1 cellular context compared by ENCODE assay signal in the genomic region with DNA sequence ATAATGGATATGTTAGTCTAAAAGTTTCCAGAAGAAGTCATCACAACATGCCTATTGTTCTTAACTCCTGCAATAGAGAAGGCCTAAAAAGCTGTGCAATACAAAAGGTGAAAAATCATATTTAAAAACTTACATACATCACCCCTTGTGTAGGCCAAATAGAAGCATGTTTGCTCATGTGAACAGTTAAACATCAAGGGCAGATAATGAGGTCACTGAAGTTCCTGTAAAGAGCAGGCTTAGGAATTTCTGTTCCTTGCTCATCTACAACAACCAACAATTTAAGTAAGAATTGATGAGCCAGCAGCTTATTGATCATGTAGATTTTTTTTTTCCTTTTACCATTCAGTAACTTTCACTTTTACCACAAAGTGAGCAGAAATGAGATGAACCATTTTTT.
A peak's percentile ranks its signal among the peaks of the same experiment; 100 is the strongest.
TF ChIP-seq lines count a peak whose summit lies in the region.

No MANE protein-coding gene starts in this region.

TF ChIP-seq in K562, 482 proteins besides CTCF, POLR2A, EP300 and RAD21 (continued from another document and continues in another):
- TF ChIP-seq, protein P1, sequence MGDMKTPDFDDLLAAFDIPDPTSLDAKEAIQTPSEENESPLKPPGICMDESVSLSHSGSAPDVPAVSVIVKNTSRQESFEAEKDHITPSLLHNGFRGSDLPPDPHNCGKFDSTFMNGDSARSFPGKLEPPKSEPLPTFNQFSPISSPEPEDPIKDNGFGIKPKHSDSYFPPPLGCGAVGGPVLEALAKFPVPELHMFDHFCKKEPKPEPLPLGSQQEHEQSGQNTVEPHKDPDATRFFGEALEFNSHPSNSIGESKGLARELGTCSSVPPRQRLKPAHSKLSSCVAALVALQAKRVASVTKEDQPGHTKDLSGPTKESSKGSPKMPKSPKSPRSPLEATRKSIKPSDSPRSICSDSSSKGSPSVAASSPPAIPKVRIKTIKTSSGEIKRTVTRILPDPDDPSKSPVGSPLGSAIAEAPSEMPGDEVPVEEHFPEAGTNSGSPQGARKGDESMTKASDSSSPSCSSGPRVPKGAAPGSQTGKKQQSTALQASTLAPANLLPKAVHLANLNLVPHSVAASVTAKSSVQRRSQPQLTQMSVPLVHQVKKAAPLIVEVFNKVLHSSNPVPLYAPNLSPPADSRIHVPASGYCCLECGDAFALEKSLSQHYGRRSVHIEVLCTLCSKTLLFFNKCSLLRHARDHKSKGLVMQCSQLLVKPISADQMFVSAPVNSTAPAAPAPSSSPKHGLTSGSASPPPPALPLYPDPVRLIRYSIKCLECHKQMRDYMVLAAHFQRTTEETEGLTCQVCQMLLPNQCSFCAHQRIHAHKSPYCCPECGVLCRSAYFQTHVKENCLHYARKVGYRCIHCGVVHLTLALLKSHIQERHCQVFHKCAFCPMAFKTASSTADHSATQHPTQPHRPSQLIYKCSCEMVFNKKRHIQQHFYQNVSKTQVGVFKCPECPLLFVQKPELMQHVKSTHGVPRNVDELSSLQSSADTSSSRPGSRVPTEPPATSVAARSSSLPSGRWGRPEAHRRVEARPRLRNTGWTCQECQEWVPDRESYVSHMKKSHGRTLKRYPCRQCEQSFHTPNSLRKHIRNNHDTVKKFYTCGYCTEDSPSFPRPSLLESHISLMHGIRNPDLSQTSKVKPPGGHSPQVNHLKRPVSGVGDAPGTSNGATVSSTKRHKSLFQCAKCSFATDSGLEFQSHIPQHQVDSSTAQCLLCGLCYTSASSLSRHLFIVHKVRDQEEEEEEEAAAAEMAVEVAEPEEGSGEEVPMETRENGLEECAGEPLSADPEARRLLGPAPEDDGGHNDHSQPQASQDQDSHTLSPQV (IDR thresholded peaks at IDR 0.05) = peak; percentile 88
- TF ChIP-seq ZNF75A (CRISPR knock-in tag; IDR thresholded peaks at IDR 0.05) (no peak), MTF1 (CRISPR knock-in tag; IDR thresholded peaks at IDR 0.05; ENCODE audit: borderline replicate concordance) (no peak), MTA3 (IDR thresholded peaks at IDR 0.05; ENCODE audit: borderline replicate concordance) (no peak), GTF2A2 (tag; IDR thresholded peaks at IDR 0.05) (0 out of 2 replicates have a peak, but pooled peaks have one; percentile 12), HNRNPL (IDR thresholded peaks at IDR 0.05; ENCODE audit: low read depth, low read length) (no peak), GATA2 (CRISPR knock-in tag; IDR thresholded peaks at IDR 0.05) (no peak), KHSRP (IDR thresholded peaks at IDR 0.05) (no peak), CREM (IDR thresholded peaks at IDR 0.05; ENCODE audit: low read depth) (0 out of 2 replicates have a peak, but pooled peaks have one; percentile 36), MAFG (tag; conservative IDR thresholded peaks at IDR 0.05) (0 out of 2 replicates have a peak, but pooled peaks have one; percentile 50), TRIM24 (IDR thresholded peaks at IDR 0.05) (no peak), SOX6 (IDR thresholded peaks at IDR 0.05) (peak; percentile 9; the same call in 1 of the 2 replicates), NFRKB (IDR thresholded peaks at IDR 0.05; ENCODE audit: low read depth) (no peak; the same call in 1 of the 2 replicates), HDGF (IDR thresholded peaks at IDR 0.05) (no peak), JUND (IDR thresholded peaks at IDR 0.05; ENCODE audit: borderline replicate concordance, low read depth, low read length) (peak; percentile 71), JUND (tag; IDR thresholded peaks at IDR 0.05; ENCODE audit: borderline replicate concordance, low read depth, low read length) (peak; percentile 67; the same call in 2 of the 3 replicates), TCF3 (CRISPR knock-in tag; IDR thresholded peaks at IDR 0.05) (no peak), TCF7 (IDR thresholded peaks at IDR 0.05; ENCODE audit: borderline replicate concordance) (no peak), SMARCA5 (IDR thresholded peaks at IDR 0.05) (no peak), ZNF785 (CRISPR knock-in tag; IDR thresholded peaks at IDR 0.05) (no peak), ZFP1 (CRISPR knock-in tag; IDR thresholded peaks at IDR 0.05) (no peak), FIP1L1 (IDR thresholded peaks at IDR 0.05; ENCODE audit: low read depth, low read length, poor library complexity, severe bottlenecking) (no peak), KAT7 (CRISPR knock-in tag; IDR thresholded peaks at IDR 0.05; ENCODE audit: borderline replicate concordance) (no peak), ZNF134 (CRISPR knock-in tag; conservative IDR thresholded peaks at IDR 0.05) (no peak), KLF10 (CRISPR knock-in tag; IDR thresholded peaks at IDR 0.05) (peak; percentile 40; the same call in 1 of the 2 replicates), FOXK2 (conservative IDR thresholded peaks at IDR 0.05 in 1 of 2, IDR thresholded peaks at IDR 0.05 in 1 of 2; ENCODE audit: low read depth in 2 of 2) (peak; percentile 36 to 38; a peak in 2 of 4 replicates)
- TF ChIP-seq, protein P2, sequence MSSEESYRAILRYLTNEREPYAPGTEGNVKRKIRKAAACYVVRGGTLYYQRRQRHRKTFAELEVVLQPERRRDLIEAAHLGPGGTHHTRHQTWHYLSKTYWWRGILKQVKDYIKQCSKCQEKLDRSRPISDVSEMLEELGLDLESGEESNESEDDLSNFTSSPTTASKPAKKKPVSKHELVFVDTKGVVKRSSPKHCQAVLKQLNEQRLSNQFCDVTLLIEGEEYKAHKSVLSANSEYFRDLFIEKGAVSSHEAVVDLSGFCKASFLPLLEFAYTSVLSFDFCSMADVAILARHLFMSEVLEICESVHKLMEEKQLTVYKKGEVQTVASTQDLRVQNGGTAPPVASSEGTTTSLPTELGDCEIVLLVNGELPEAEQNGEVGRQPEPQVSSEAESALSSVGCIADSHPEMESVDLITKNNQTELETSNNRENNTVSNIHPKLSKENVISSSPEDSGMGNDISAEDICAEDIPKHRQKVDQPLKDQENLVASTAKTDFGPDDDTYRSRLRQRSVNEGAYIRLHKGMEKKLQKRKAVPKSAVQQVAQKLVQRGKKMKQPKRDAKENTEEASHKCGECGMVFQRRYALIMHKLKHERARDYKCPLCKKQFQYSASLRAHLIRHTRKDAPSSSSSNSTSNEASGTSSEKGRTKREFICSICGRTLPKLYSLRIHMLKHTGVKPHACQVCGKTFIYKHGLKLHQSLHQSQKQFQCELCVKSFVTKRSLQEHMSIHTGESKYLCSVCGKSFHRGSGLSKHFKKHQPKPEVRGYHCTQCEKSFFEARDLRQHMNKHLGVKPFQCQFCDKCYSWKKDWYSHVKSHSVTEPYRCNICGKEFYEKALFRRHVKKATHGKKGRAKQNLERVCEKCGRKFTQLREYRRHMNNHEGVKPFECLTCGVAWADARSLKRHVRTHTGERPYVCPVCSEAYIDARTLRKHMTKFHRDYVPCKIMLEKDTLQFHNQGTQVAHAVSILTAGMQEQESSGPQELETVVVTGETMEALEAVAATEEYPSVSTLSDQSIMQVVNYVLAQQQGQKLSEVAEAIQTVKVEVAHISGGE (CRISPR knock-in tag; IDR thresholded peaks at IDR 0.05) = 0 out of 6 replicates have a peak, but pooled peaks of 1 of the 3 experiments have one; percentile 18
- TF ChIP-seq, protein P3, sequence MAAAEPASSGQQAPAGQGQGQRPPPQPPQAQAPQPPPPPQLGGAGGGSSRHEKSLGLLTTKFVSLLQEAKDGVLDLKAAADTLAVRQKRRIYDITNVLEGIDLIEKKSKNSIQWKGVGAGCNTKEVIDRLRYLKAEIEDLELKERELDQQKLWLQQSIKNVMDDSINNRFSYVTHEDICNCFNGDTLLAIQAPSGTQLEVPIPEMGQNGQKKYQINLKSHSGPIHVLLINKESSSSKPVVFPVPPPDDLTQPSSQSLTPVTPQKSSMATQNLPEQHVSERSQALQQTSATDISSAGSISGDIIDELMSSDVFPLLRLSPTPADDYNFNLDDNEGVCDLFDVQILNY (CRISPR knock-in tag; IDR thresholded peaks at IDR 0.05) = no peak
- TF ChIP-seq, protein P4, sequence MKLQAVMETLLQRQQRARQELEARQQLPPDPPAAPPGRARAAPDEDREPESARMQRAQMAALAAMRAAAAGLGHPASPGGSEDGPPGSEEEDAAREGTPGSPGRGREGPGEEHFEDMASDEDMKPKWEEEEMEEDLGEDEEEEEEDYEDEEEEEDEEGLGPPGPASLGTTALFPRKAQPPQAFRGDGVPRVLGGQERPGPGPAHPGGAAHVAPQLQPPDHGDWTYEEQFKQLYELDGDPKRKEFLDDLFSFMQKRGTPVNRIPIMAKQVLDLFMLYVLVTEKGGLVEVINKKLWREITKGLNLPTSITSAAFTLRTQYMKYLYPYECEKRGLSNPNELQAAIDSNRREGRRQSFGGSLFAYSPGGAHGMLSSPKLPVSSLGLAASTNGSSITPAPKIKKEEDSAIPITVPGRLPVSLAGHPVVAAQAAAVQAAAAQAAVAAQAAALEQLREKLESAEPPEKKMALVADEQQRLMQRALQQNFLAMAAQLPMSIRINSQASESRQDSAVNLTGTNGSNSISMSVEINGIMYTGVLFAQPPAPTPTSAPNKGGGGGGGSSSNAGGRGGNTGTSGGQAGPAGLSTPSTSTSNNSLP (IDR thresholded peaks at IDR 0.05; ENCODE audit: borderline replicate concordance, low read depth, low read length) = no peak
- TF ChIP-seq, protein P5, sequence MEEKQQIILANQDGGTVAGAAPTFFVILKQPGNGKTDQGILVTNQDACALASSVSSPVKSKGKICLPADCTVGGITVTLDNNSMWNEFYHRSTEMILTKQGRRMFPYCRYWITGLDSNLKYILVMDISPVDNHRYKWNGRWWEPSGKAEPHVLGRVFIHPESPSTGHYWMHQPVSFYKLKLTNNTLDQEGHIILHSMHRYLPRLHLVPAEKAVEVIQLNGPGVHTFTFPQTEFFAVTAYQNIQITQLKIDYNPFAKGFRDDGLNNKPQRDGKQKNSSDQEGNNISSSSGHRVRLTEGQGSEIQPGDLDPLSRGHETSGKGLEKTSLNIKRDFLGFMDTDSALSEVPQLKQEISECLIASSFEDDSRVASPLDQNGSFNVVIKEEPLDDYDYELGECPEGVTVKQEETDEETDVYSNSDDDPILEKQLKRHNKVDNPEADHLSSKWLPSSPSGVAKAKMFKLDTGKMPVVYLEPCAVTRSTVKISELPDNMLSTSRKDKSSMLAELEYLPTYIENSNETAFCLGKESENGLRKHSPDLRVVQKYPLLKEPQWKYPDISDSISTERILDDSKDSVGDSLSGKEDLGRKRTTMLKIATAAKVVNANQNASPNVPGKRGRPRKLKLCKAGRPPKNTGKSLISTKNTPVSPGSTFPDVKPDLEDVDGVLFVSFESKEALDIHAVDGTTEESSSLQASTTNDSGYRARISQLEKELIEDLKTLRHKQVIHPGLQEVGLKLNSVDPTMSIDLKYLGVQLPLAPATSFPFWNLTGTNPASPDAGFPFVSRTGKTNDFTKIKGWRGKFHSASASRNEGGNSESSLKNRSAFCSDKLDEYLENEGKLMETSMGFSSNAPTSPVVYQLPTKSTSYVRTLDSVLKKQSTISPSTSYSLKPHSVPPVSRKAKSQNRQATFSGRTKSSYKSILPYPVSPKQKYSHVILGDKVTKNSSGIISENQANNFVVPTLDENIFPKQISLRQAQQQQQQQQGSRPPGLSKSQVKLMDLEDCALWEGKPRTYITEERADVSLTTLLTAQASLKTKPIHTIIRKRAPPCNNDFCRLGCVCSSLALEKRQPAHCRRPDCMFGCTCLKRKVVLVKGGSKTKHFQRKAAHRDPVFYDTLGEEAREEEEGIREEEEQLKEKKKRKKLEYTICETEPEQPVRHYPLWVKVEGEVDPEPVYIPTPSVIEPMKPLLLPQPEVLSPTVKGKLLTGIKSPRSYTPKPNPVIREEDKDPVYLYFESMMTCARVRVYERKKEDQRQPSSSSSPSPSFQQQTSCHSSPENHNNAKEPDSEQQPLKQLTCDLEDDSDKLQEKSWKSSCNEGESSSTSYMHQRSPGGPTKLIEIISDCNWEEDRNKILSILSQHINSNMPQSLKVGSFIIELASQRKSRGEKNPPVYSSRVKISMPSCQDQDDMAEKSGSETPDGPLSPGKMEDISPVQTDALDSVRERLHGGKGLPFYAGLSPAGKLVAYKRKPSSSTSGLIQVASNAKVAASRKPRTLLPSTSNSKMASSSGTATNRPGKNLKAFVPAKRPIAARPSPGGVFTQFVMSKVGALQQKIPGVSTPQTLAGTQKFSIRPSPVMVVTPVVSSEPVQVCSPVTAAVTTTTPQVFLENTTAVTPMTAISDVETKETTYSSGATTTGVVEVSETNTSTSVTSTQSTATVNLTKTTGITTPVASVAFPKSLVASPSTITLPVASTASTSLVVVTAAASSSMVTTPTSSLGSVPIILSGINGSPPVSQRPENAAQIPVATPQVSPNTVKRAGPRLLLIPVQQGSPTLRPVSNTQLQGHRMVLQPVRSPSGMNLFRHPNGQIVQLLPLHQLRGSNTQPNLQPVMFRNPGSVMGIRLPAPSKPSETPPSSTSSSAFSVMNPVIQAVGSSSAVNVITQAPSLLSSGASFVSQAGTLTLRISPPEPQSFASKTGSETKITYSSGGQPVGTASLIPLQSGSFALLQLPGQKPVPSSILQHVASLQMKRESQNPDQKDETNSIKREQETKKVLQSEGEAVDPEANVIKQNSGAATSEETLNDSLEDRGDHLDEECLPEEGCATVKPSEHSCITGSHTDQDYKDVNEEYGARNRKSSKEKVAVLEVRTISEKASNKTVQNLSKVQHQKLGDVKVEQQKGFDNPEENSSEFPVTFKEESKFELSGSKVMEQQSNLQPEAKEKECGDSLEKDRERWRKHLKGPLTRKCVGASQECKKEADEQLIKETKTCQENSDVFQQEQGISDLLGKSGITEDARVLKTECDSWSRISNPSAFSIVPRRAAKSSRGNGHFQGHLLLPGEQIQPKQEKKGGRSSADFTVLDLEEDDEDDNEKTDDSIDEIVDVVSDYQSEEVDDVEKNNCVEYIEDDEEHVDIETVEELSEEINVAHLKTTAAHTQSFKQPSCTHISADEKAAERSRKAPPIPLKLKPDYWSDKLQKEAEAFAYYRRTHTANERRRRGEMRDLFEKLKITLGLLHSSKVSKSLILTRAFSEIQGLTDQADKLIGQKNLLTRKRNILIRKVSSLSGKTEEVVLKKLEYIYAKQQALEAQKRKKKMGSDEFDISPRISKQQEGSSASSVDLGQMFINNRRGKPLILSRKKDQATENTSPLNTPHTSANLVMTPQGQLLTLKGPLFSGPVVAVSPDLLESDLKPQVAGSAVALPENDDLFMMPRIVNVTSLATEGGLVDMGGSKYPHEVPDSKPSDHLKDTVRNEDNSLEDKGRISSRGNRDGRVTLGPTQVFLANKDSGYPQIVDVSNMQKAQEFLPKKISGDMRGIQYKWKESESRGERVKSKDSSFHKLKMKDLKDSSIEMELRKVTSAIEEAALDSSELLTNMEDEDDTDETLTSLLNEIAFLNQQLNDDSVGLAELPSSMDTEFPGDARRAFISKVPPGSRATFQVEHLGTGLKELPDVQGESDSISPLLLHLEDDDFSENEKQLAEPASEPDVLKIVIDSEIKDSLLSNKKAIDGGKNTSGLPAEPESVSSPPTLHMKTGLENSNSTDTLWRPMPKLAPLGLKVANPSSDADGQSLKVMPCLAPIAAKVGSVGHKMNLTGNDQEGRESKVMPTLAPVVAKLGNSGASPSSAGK (IDR thresholded peaks at IDR 0.05) = peak; percentile 34
- TF ChIP-seq, protein P6, sequence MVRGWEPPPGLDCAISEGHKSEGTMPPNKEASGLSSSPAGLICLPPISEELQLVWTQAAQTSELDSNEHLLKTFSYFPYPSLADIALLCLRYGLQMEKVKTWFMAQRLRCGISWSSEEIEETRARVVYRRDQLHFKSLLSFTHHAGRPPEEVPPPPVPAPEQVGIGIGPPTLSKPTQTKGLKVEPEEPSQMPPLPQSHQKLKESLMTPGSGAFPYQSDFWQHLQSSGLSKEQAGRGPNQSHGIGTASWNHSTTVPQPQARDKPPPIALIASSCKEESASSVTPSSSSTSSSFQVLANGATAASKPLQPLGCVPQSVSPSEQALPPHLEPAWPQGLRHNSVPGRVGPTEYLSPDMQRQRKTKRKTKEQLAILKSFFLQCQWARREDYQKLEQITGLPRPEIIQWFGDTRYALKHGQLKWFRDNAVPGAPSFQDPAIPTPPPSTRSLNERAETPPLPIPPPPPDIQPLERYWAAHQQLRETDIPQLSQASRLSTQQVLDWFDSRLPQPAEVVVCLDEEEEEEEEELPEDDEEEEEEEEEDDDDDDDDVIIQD (CRISPR knock-in tag; IDR thresholded peaks at IDR 0.05) = no peak
